22 cellular contexts compared by ENCODE assay signal in genomic region chr6:70725817-70726413, GRCh38. TPM values are rescaled to one million over a fixed set of nuclear protein-coding genes. Genes with fewer than 3 reads are reported as not detected.
DNase-seq lines count a peak whose midpoint lies in the region; ATAC-seq, FAIRE-seq and TF ChIP-seq lines count a peak whose summit lies in the region.
"Had no signal": no experiment of that assay in that cellular context is flagged by ENCODE, and none has a peak within 500 bp of the region (broad histone marks: within the 10 kb centered on the region; RNA-seq: fewer than 3 reads in every experiment).

No MANE protein-coding gene starts in this region.

- FAIRE-seq in kidney (lab: Jason Lieb, UNC) (no peak), HepG2 (lab: Jason Lieb, UNC) (no peak)
- FAIRE-seq: G401.6, H54 had no signal

- no peaks in the 10 kb centered on the region for H3K79me2 ChIP-seq in HepG2 (ENCODE audit: insufficient read depth, low read length)

- H3K36me3 ChIP-seq in HUES6 (ENCODE audit: control insufficient read depth, insufficient read depth, low read length) (no peaks in the 10 kb centered on the region), kidney (ENCODE audit: control insufficient read depth in 1 of 2, insufficient read depth in 2 of 2, low read length in 2 of 2) (no peaks in the 10 kb centered on the region), HepG2 (replicated peaks in 1 of 2; ENCODE audit: control insufficient read depth in 1 of 2, insufficient read depth in 2 of 2, low read length in 2 of 2) (no peaks in the 10 kb centered on the region)
- H3K36me3 ChIP-seq: gastroesophageal sphincter, sigmoid colon had no signal

- no TSS peak for BruUV-seq in HepG2 (replicated peaks; lab: Mats Ljungman, UMichigan)

- POLR2A ChIA-PET in AG04449 (lab: Yijun Ruan, JAX) = interaction anchor here (0.6 kb wide), 1 partner anchor 16 kb away, joined by 3 read pairs; no protein-coding TSS in a partner anchor
- POLR2A ChIA-PET in HepG2 (lab: Yijun Ruan, JAX) = no interaction called here

- WGBS in HepG2 (ENCODE audit: low lambda C conversion rate) = 86% methylated on average over 3 of the region's 3 CpGs

- DNase-seq in AG04449 (ENCODE audit: low read depth, low spot score) (peak; percentile 10), cardiac fibroblast (ENCODE audit: low read depth in 2 of 2) (peak; percentile 40 to 70), foreskin melanocyte (peak; percentile 8), kidney (no peak), HepG2 (ENCODE audit: low spot score) (no peak), OCI-M2 (lab: John Stamatoyannopoulos, UW; ENCODE audit: unreplicated experiment) (no peak)
- DNase-seq: activated B cell treated with CpG ODN at 0.5 μM for 24 hours; activated CD4-positive, alpha-beta T cell treated with anti-CD3 and anti-CD28 coated beads, Interleukin-2, amount 50 U/mL, for 48 hours; activated gamma-delta T cell treated with Interleukin-2 at 50 U/mL for 16 hours; anterior cingulate cortex; CD4-positive, CD25-positive, alpha-beta regulatory T cell; DMS 273 treated with DMSO at 0.1 percent for 48 hours; NCI-H2107; NCI-H510A treated with DMSO at 0.1 percent for 48 hours; sigmoid colon had no signal

- no peak overlapping the region for H3K4me3 ChIP-seq in AG04449 (ENCODE audit: low read depth, low read length)
- H3K4me3 ChIP-seq in HUES6 (ENCODE audit: low read depth, low read length) = no peak overlapping the region
- no peak overlapping the region for H3K4me3 ChIP-seq in cardiac fibroblast (replicated peaks in 1 of 2; ENCODE audit: low read depth in 2 of 2, low read length in 2 of 2)
- no peak overlapping the region for H3K4me3 ChIP-seq in kidney (ENCODE audit: low read length in 2 of 2)
- H3K4me3 ChIP-seq in HepG2 (replicated peaks in 1 of 3; ENCODE audit: insufficient read depth in 1 of 3, low read depth in 2 of 3, low read length in 3 of 3) = no peak overlapping the region
- H3K4me3 ChIP-seq: gastroesophageal sphincter, sigmoid colon, thoracic aorta had no signal

- no peaks in the 10 kb centered on the region for H4K20me1 ChIP-seq in HepG2 (ENCODE audit: insufficient read depth, low read length)

- ATAC-seq in GM21529 (IDR thresholded peaks at IDR 0.05; ENCODE audit: unreplicated experiment) (no peak), HepG2 (no peak)
- ATAC-seq: gastroesophageal sphincter, SK-N-SH treated with all-trans-retinoic acid at 6 μM for 48 hours had no signal

- CTCF ChIA-PET in AG04449 (lab: Yijun Ruan, JAX) = interaction anchor here (1.4 to 1.8 kb wide), 3 partner anchors 19 to 158 kb away, joined by 4 to 8 read pairs (median 5); no protein-coding TSS in a partner anchor
- CTCF ChIA-PET in HepG2 (lab: Yijun Ruan, JAX; ENCODE audit: low intra/inter-chr PET ratio, low total read pairs) = no interaction called here

- no peak for TF ChIP-seq EP300 in HepG2 (IDR thresholded peaks at IDR 0.05; ENCODE audit: low read depth in 2 of 2, low read length in 2 of 2)
- no peak for TF ChIP-seq EP300 in HepG2 (CRISPR knock-in tag; IDR thresholded peaks at IDR 0.05; ENCODE audit: borderline replicate concordance)

- H3K27me3 ChIP-seq in HUES6 (ENCODE audit: control insufficient read depth, insufficient read depth, low read length) = no peaks in the 10 kb centered on the region
- H3K27me3 ChIP-seq in HepG2 (ENCODE audit: control insufficient read depth in 1 of 2, insufficient read depth in 2 of 2, low read length in 2 of 2) = no peaks in the 10 kb centered on the region
- H3K27me3 ChIP-seq: gastroesophageal sphincter, sigmoid colon had no signal

- H3K9ac ChIP-seq in HUES6 (ENCODE audit: low read length) (no peak overlapping the region), kidney (ENCODE audit: low read length in 2 of 2) (no peak overlapping the region), HepG2 (ENCODE audit: insufficient read depth, low read depth, low read length) (no peak overlapping the region)

- TF ChIP-seq RAD21 in HepG2 (CRISPR knock-in tag; IDR thresholded peaks at IDR 0.05) = no peak

- TF ChIP-seq POLR2A in HepG2 (IDR thresholded peaks at IDR 0.05; ENCODE audit: insufficient read depth in 1 of 2, low read depth in 2 of 2, low read length in 2 of 2) = no peak

- TF ChIP-seq CTCF in AG04449 (IDR thresholded peaks at IDR 0.05; ENCODE audit: insufficient read depth, low read length, missing control alignments) = no peak
- TF ChIP-seq CTCF in cardiac fibroblast (IDR thresholded peaks at IDR 0.05; ENCODE audit: low read depth, low read length) = no peak
- no peak for TF ChIP-seq CTCF in kidney (IDR thresholded peaks at IDR 0.05; ENCODE audit: borderline replicate concordance, extremely low read depth, insufficient read depth)
- no peak for TF ChIP-seq CTCF in HepG2 (CRISPR knock-in tag; IDR thresholded peaks at IDR 0.05)

- H3K27ac ChIP-seq in HUES6 (ENCODE audit: low read depth, low read length) (peak overlapping the region; percentile 56), kidney (ENCODE audit: low read depth in 2 of 2, low read length in 2 of 2) (no peak overlapping the region), HepG2 (ENCODE audit: extremely low read length, insufficient read depth, low read length) (no peak overlapping the region)
- H3K27ac ChIP-seq: gastroesophageal sphincter, sigmoid colon, thoracic aorta had no signal

- H3K4me1 ChIP-seq in HUES6 (ENCODE audit: control insufficient read depth, insufficient read depth, low read length) (peaks cover 13% of the 10 kb centered on the region; the same call in 1 of the 2 replicates), kidney (ENCODE audit: control insufficient read depth in 1 of 2, insufficient read depth in 1 of 2, low read depth in 1 of 2, low read length in 2 of 2) (peaks cover 0 to 7% of the 10 kb centered on the region in 2 donors), HepG2 (ENCODE audit: insufficient read depth, low read length) (peaks cover 6% of the 10 kb centered on the region; the same call in 1 of the 2 replicates)

- intact Hi-C loops in kidney (cut with DNase I) = no loop called here
- intact Hi-C loops in HepG2 (cut with micrococcal nuclease; ENCODE audit: unreplicated experiment) = no loop called here

- no peak overlapping the region for H2AFZ ChIP-seq in HepG2 (ENCODE audit: low read length)

- H3K9me3 ChIP-seq in HUES6 (ENCODE audit: control insufficient read depth, insufficient read depth, low read depth, low read length) = peaks cover 6% of the 10 kb centered on the region; the same call in 1 of the 2 replicates
- H3K9me3 ChIP-seq in kidney (ENCODE audit: control insufficient read depth in 1 of 2, low read length in 2 of 2) = no peaks in the 10 kb centered on the region
- no peaks in the 10 kb centered on the region for H3K9me3 ChIP-seq in HepG2 (ENCODE audit: low read length)
- H3K9me3 ChIP-seq: gastroesophageal sphincter, sigmoid colon, thoracic aorta had no signal

- in situ Hi-C loops in HepG2 (cut with HindIII; ENCODE audit: extremely low pct_ligation_motif_present, low pct_unique_long_range_greater_than_20kb) = no loop called here

- no peak overlapping the region for H3K4me2 ChIP-seq in HepG2 (ENCODE audit: low read depth, low read length)

TF ChIP-seq in HepG2, 621 proteins besides CTCF, POLR2A, EP300 and RAD21 (continues in another document):
- TF ChIP-seq ZHX1 (CRISPR knock-in tag; IDR thresholded peaks at IDR 0.05; ENCODE audit: low read depth) (no peak), ZNF224 (CRISPR knock-in tag; IDR thresholded peaks at IDR 0.05) (no peak)

RNA-seq across cellular contexts. Expression of gene SMAP1, which starts 58.2 kb away (rescaled TPM):
- total RNA-seq in kidney = 19.4 TPM
- polyA plus RNA-seq in kidney (ENCODE audit: insufficient read depth, low read depth, low replicate concordance) = 17.7 TPM
- 13.4 and 16.1 TPM in 2 replicates for total RNA-seq in HepG2 (2016; rRNA removed; fragmentation: Illumina TruSeq; extraction: Trizol)
- total RNA-seq in HepG2 (2016; cell fraction: cytosol; rRNA removed; fragmentation: Illumina TruSeq; extraction: Trizol; ENCODE audit: low read depth) = 6.8 and 7.7 TPM in 2 replicates
- 13.2 and 17.1 TPM in 2 replicates for total RNA-seq in HepG2 (2016; cell fraction: insoluble cytoplasmic fraction; rRNA removed; fragmentation: Illumina TruSeq; extraction: Trizol)
- total RNA-seq in HepG2 (2016; cell fraction: membrane; rRNA removed; fragmentation: Illumina TruSeq; extraction: Trizol) = 12.9 and 15.6 TPM in 2 replicates
- 15.7 and 16.0 TPM in 2 replicates for total RNA-seq in HepG2 (2016; cell fraction: nucleus; rRNA removed; fragmentation: Illumina TruSeq; extraction: Trizol)
- polyA plus RNA-seq in HepG2 (2011; rRNA removed) = 15.4 and 17.8 TPM in 2 replicates
- 13.8 and 13.9 TPM in 2 replicates for polyA plus RNA-seq in HepG2 (2011; cell fraction: cytosol; rRNA removed)
- polyA plus RNA-seq in HepG2 (2011; cell fraction: nucleus; rRNA removed) = 8.5 and 9.7 TPM in 2 replicates
- polyA plus RNA-seq in HepG2 (2012) = 18.5 and 22.2 TPM in 2 replicates
- 8.6 and 8.9 TPM in 2 replicates for polyA plus RNA-seq in HepG2 (2016; cell fraction: cytosol; fragmentation: Illumina TruSeq; extraction: Trizol; ENCODE audit: low read depth)
- polyA plus RNA-seq in HepG2 (2016; cell fraction: insoluble cytoplasmic fraction; fragmentation: Illumina TruSeq; extraction: Trizol; ENCODE audit: low read depth) = 24.3 and 27.8 TPM in 2 replicates
- 14.3 and 16.6 TPM in 2 replicates for polyA plus RNA-seq in HepG2 (2016; cell fraction: membrane; fragmentation: Illumina TruSeq; extraction: Trizol; ENCODE audit: low read depth)
- 14.1 and 16.2 TPM in 2 replicates for polyA plus RNA-seq in HepG2 (2016; cell fraction: nucleus; fragmentation: Illumina TruSeq; extraction: Trizol; ENCODE audit: insufficient read depth, low read depth)
- 19.2 and 21.6 TPM in 2 replicates for polyA minus RNA-seq in HepG2 (2011; rRNA and poly(A)+ RNA removed; ENCODE audit: low replicate concordance)
- polyA minus RNA-seq in HepG2 (2011; cell fraction: cytosol; rRNA and poly(A)+ RNA removed) = 14.9 and 16.2 TPM in 2 replicates
- polyA minus RNA-seq in HepG2 (2011; cell fraction: nucleus; rRNA and poly(A)+ RNA removed) = 22.8 and 24.1 TPM in 2 replicates

Comparison
In these comparisons a context has a peak if more than half of its experiments do, and no peak if none do; other contexts are left out.
1. DNase-seq: peak in AG04449 (single experiment), cardiac fibroblast (2 of 2) and foreskin melanocyte (single experiment); none in kidney (single experiment), HepG2 (single experiment) and OCI-M2 (single experiment).